In the genomic region with DNA sequence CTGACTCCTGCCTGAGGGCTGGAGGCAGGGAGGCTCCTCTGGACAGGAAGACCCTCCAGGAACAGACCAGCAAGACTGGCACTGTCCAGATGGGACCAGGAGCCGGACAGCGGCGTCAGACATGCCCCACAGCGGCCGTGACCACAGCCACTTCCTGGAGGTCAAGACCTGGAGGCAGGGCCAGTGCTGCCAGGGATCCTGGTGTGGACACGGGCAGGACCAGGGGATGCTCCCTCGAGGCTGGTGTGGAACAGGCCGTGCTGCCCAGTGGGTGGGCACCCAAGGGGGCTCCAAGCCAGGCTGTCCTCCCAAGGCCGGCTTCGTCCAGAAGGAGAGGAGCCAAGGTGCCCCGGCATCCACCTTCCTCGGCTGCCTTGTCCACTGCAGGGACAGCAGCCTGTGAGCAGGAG, we compare ENCODE assay signal across 9 cellular contexts. TPM values are rescaled to one million over a fixed set of nuclear protein-coding genes. Genes with fewer than 3 reads are reported as not detected.
DNase-seq lines count a peak whose midpoint lies in the region; ATAC-seq, FAIRE-seq and TF ChIP-seq lines count a peak whose summit lies in the region.
"Had no signal": no experiment of that assay in that cellular context is flagged by ENCODE, and none has a peak within 500 bp of the region (broad histone marks: within the 10 kb centered on the region; RNA-seq: fewer than 3 reads in every experiment).

No MANE protein-coding gene starts in this region.

- POLR2A ChIA-PET in activated CD4-positive, alpha-beta T cell treated with anti-CD3 and anti-CD28 coated beads for 36 hours (lab: Charles Lee): no interaction called here
- POLR2A ChIA-PET in K562 (lab: Yijun Ruan, JAX): no interaction called here

- no peak for TF ChIP-seq EP300 in K562 (IDR thresholded peaks at IDR 0.05; ENCODE audit: low read length)

- in situ Hi-C loops in K562 (cut with MboI): no loop called here

- intact Hi-C loops in activated CD4-positive, alpha-beta T cell treated with anti-CD3 and anti-CD28 coated beads, Interleukin-2, amount 10 ng/mL, durations not matched to agents 24 days and 14 days (cut with micrococcal nuclease): no loop called here
- intact Hi-C loops in activated CD4-positive, alpha-beta T cell treated with anti-CD3 and anti-CD28 coated beads for 36 hours (cut with DNase I, micrococcal nuclease): no loop called here
- intact Hi-C loops in K562 (cut with micrococcal nuclease): no loop called here
- intact Hi-C loops in upper lobe of right lung (cut with DNase I): no loop called here

- H3K36me3 ChIP-seq in K562 (ENCODE audit: control insufficient read depth, insufficient read depth, low read length): no peaks in the 10 kb centered on the region
- H3K36me3 ChIP-seq in lung (ENCODE audit: control insufficient read depth in 2 of 2, insufficient read depth in 2 of 2, low read length in 2 of 2): no peaks in the 10 kb centered on the region
- no peaks in the 10 kb centered on the region for H3K36me3 ChIP-seq in upper lobe of right lung

- TF ChIP-seq CTCF in K562 (IDR thresholded peaks at IDR 0.05 in 2 of 3, conservative IDR thresholded peaks at IDR 0.05 in 1 of 3; ENCODE audit: insufficient read depth in 2 of 3, low read depth in 1 of 3, low read length in 3 of 3) (no peak), lung (IDR thresholded peaks at IDR 0.05; ENCODE audit: control extremely low read depth, extremely low read depth) (no peak), upper lobe of right lung (IDR thresholded peaks at IDR 0.05) (no peak), endothelial cell (IDR thresholded peaks at IDR 0.05; ENCODE audit: unreplicated experiment) (no peak)

- no peak for DNase-seq in activated CD4-positive, alpha-beta T cell treated with anti-CD3 and anti-CD28 coated beads, Interleukin-2, amount 10 ng/mL, durations not matched to agents 24 days and 14 days
- DNase-seq in activated CD4-positive, alpha-beta T cell treated with anti-CD3 and anti-CD28 coated beads for 36 hours: no peak
- DNase-seq in K562 (ENCODE audit: extremely low read depth in 1 of 4, low spot score in 3 of 4) (no peak), lung (ENCODE audit: low spot score) (no peak), upper lobe of right lung (peak; percentile 81), endothelial cell (ENCODE audit: low spot score) (no peak), NCI-H510A treated with DMSO at 0.1 percent for 48 hours (lab: John Stamatoyannopoulos, UW) (no peak), GM12892 (ENCODE audit: insufficient read length) (no peak)

- peak overlapping the region; percentile 30; the same call in 1 of the 2 replicates for H3K4me2 ChIP-seq in K562 (ENCODE audit: insufficient read depth, low read length)

- BruUV-seq in K562 (replicated peaks; lab: Mats Ljungman, UMichigan): no TSS peak

- H3K79me2 ChIP-seq in K562 (ENCODE audit: control insufficient read depth, insufficient read depth, low read length): peaks cover 14% of the 10 kb centered on the region; the same call in 2 of the 3 replicates

- H3K9me3 ChIP-seq in K562 (replicated peaks; ENCODE audit: control insufficient read depth, insufficient read depth, low read depth, low read length): no peaks in the 10 kb centered on the region
- no peaks in the 10 kb centered on the region for H3K9me3 ChIP-seq in lung (ENCODE audit: control insufficient read depth in 2 of 2, insufficient read depth in 1 of 2, low read length in 1 of 2)
- no peaks in the 10 kb centered on the region for H3K9me3 ChIP-seq in upper lobe of right lung

- H3K4me1 Mint-ChIP-seq in activated CD4-positive, alpha-beta T cell treated with anti-CD3 and anti-CD28 coated beads, Interleukin-2, amount 10 ng/mL, durations not matched to agents 24 days and 14 days: peaks cover 23% of the 10 kb centered on the region
- peaks cover 28% of the 10 kb centered on the region for H3K4me1 Mint-ChIP-seq in activated CD4-positive, alpha-beta T cell treated with anti-CD3 and anti-CD28 coated beads for 36 hours
- H3K4me1 Mint-ChIP-seq in endothelial cell (ENCODE audit: unreplicated experiment): peaks cover 3% of the 10 kb centered on the region

- H3K9me1 ChIP-seq in K562 (ENCODE audit: control insufficient read depth, insufficient read depth, low read length): no peaks in the 10 kb centered on the region

- H2AFZ ChIP-seq in K562 (ENCODE audit: low read depth, low read length): peak overlapping the region; percentile 90

- H3K9ac ChIP-seq in K562 (ENCODE audit: insufficient read depth in 1 of 2, low read depth in 2 of 2, low read length in 2 of 2): peak overlapping the region; percentile 78 to 92

- peak overlapping the region; percentile 86 for H3K27ac Mint-ChIP-seq in activated CD4-positive, alpha-beta T cell treated with anti-CD3 and anti-CD28 coated beads, Interleukin-2, amount 10 ng/mL, durations not matched to agents 24 days and 14 days
- H3K27ac Mint-ChIP-seq in activated CD4-positive, alpha-beta T cell treated with anti-CD3 and anti-CD28 coated beads for 36 hours: no peak overlapping the region
- H3K27ac Mint-ChIP-seq in endothelial cell (ENCODE audit: unreplicated experiment): no peak overlapping the region

- H3K9me3 Mint-ChIP-seq in activated CD4-positive, alpha-beta T cell treated with anti-CD3 and anti-CD28 coated beads, Interleukin-2, amount 10 ng/mL, durations not matched to agents 24 days and 14 days: no peaks in the 10 kb centered on the region
- no peaks in the 10 kb centered on the region for H3K9me3 Mint-ChIP-seq in activated CD4-positive, alpha-beta T cell treated with anti-CD3 and anti-CD28 coated beads for 36 hours (ENCODE audit: low read depth)
- no peaks in the 10 kb centered on the region for H3K9me3 Mint-ChIP-seq in endothelial cell (ENCODE audit: unreplicated experiment)

- peak; percentile 35 for FAIRE-seq in K562 (lab: Jason Lieb, UNC)
- FAIRE-seq in GM12892 (lab: Jason Lieb, UNC): no peak

- WGBS in K562 (ENCODE audit: insufficient coverage, low coverage, missing lambda C conversion rate): 74% methylated on average over 12 of the region's 12 CpGs
- 53 to 56% methylated on average over 12 of the region's 12 CpGs for WGBS in lung, 2 donors

- H3K36me3 Mint-ChIP-seq in activated CD4-positive, alpha-beta T cell treated with anti-CD3 and anti-CD28 coated beads, Interleukin-2, amount 10 ng/mL, durations not matched to agents 24 days and 14 days (ENCODE audit: low read depth): no peaks in the 10 kb centered on the region
- no peaks in the 10 kb centered on the region for H3K36me3 Mint-ChIP-seq in activated CD4-positive, alpha-beta T cell treated with anti-CD3 and anti-CD28 coated beads for 36 hours (ENCODE audit: low read depth)
- peaks cover 4% of the 10 kb centered on the region for H3K36me3 Mint-ChIP-seq in endothelial cell (ENCODE audit: low read depth, unreplicated experiment)

- TF ChIP-seq POLR2A in K562 (conservative IDR thresholded peaks at IDR 0.05) (no peak), GM12892 (IDR thresholded peaks at IDR 0.05; ENCODE audit: low read depth, low read length) (no peak)

- no peak for ATAC-seq in activated CD4-positive, alpha-beta T cell treated with anti-CD3 and anti-CD28 coated beads for 36 hours
- ATAC-seq in K562 (no peak), lung (ENCODE audit: insufficient read depth, low FRiP score) (no peak), upper lobe of right lung (no peak)

- peak overlapping the region; percentile 32 for H3K4me3 Mint-ChIP-seq in activated CD4-positive, alpha-beta T cell treated with anti-CD3 and anti-CD28 coated beads, Interleukin-2, amount 10 ng/mL, durations not matched to agents 24 days and 14 days
- H3K4me3 Mint-ChIP-seq in activated CD4-positive, alpha-beta T cell treated with anti-CD3 and anti-CD28 coated beads for 36 hours: no peak overlapping the region
- H3K4me3 Mint-ChIP-seq in endothelial cell (ENCODE audit: unreplicated experiment): no peak overlapping the region

- TF ChIP-seq RAD21 in K562 (CRISPR knock-in tag; conservative IDR thresholded peaks at IDR 0.05 in 1 of 2, IDR thresholded peaks at IDR 0.05 in 1 of 2): no peak

- H3K27me3 ChIP-seq in K562 (ENCODE audit: control insufficient read depth in 2 of 2, insufficient read depth in 2 of 2, low read length in 2 of 2) (no peaks in the 10 kb centered on the region), lung (ENCODE audit: control insufficient read depth, insufficient read depth) (no peaks in the 10 kb centered on the region), upper lobe of right lung (no peaks in the 10 kb centered on the region)

- H4K20me1 ChIP-seq in K562 (replicated peaks; ENCODE audit: control insufficient read depth, insufficient read depth, low read length): no peaks in the 10 kb centered on the region

- CTCF ChIA-PET in activated CD4-positive, alpha-beta T cell treated with anti-CD3 and anti-CD28 coated beads for 36 hours (lab: Charles Lee): no interaction called here
- CTCF ChIA-PET in K562 (lab: Yijun Ruan, JAX; ENCODE audit: low intra/inter-chr PET ratio): no interaction called here

- H3K4me1 ChIP-seq in K562 (replicated peaks in 1 of 2; ENCODE audit: control insufficient read depth in 2 of 2, insufficient read depth in 2 of 2, low read length in 2 of 2) (peaks cover 43 to 77% of the 10 kb centered on the region in 2 experiments), lung (ENCODE audit: control insufficient read depth in 2 of 2, insufficient read depth in 2 of 2, low read length in 2 of 2) (peaks cover 0 to 24% of the 10 kb centered on the region in 2 donors), upper lobe of right lung (peaks cover 40% of the 10 kb centered on the region)

- no peaks in the 10 kb centered on the region for H3K27me3 Mint-ChIP-seq in activated CD4-positive, alpha-beta T cell treated with anti-CD3 and anti-CD28 coated beads, Interleukin-2, amount 10 ng/mL, durations not matched to agents 24 days and 14 days
- no peaks in the 10 kb centered on the region for H3K27me3 Mint-ChIP-seq in activated CD4-positive, alpha-beta T cell treated with anti-CD3 and anti-CD28 coated beads for 36 hours
- peaks cover 4% of the 10 kb centered on the region for H3K27me3 Mint-ChIP-seq in endothelial cell (ENCODE audit: unreplicated experiment)

- H3K4me3 ChIP-seq in K562 (no peak overlapping the region), lung (no peak overlapping the region), upper lobe of right lung (no peak overlapping the region)
- H3K4me3 ChIP-seq: SK-N-MC had no signal

- H3K27ac ChIP-seq in K562 (ENCODE audit: extremely low read depth, low read depth, low read length): peak overlapping the region; percentile 98
- H3K27ac ChIP-seq in lung (ENCODE audit: low read depth in 1 of 2, low read length in 1 of 2): peak overlapping the region; percentile 46 to 91
- peak overlapping the region; percentile 89 for H3K27ac ChIP-seq in upper lobe of right lung
- H3K27ac ChIP-seq: SK-N-MC had no signal

RNA-seq across cellular contexts. Expression of gene CCDC57, which starts 4.5 kb away (rescaled TPM):
- 56.0 and 58.4 TPM in 2 replicates for total RNA-seq in activated CD4-positive, alpha-beta T cell treated with anti-CD3 and anti-CD28 coated beads, Interleukin-2, amount 10 ng/mL, durations not matched to agents 24 days and 14 days
- total RNA-seq in activated CD4-positive, alpha-beta T cell treated with anti-CD3 and anti-CD28 coated beads for 36 hours: 10 to 100 TPM; 41.6 to 43.8 TPM
- total RNA-seq in K562 (2011; cell fraction: chromatin; rRNA removed; ENCODE audit: low replicate concordance): 238 and 466 TPM in 2 replicates
- total RNA-seq in K562 (2011; cell fraction: nucleolus; rRNA removed): 176 and 211 TPM in 2 replicates
- 135 and 163 TPM in 2 replicates for total RNA-seq in K562 (2011; cell fraction: nucleoplasm; rRNA removed)
- total RNA-seq in K562 (2014; rRNA removed): 13.6 and 19.0 TPM in 2 replicates
- total RNA-seq in K562 (2014; rRNA removed; fragmentation: Illumina TruSeq; extraction: Trizol): 10.7 TPM in 2 replicates
- total RNA-seq in K562 (2015; rRNA removed; fragmentation: Illumina TruSeq; extraction: Trizol): 17.1 and 18.1 TPM in 2 replicates
- total RNA-seq in K562 (2021): 33.8 and 36.0 TPM in 2 replicates
- polyA plus RNA-seq in K562 (2011; rRNA removed): 26.3 and 31.1 TPM in 2 replicates
- polyA plus RNA-seq in K562 (2011; cell fraction: cytosol; rRNA removed): 15.4 and 18.8 TPM in 2 replicates
- 146 and 224 TPM in 2 replicates for polyA plus RNA-seq in K562 (2011; cell fraction: nucleus; rRNA removed)
- 20.1 and 38.4 TPM in 2 replicates for polyA plus RNA-seq in K562 (2012)
- 12.9 and 19.9 TPM in 2 replicates for polyA plus RNA-seq in K562 (2014; fragmentation: Illumina TruSeq; extraction: Trizol)
- 1 to 10 TPM in 1 of 2 experiments, under 1 TPM in 1; 0.83 to 1.1 TPM for polyA plus RNA-seq in K562 (2014; fragmentation: Nextera tagmentation; extraction: Ambion mirVana)
- 34.8 and 36.2 TPM in 2 replicates for polyA plus RNA-seq in K562 (2014; rRNA removed)
- polyA minus RNA-seq in K562 (2011; rRNA and poly(A)+ RNA removed): 15.9 and 16.8 TPM in 2 replicates
- 12.2 and 13.1 TPM in 2 replicates for polyA minus RNA-seq in K562 (2011; cell fraction: cytosol; rRNA and poly(A)+ RNA removed)
- polyA minus RNA-seq in K562 (2011; cell fraction: nucleus; rRNA and poly(A)+ RNA removed): 47.4 and 49.1 TPM in 2 replicates
- 10 to 100 TPM; 33.2 to 89.4 TPM for total RNA-seq in lung
- polyA plus RNA-seq in lung: 100 to 1,000 TPM in 1 of 2 donors, 10 to 100 TPM in 1; 60.4 to 128 TPM
- 50.5 TPM for total RNA-seq in upper lobe of right lung
- total RNA-seq in endothelial cell (ENCODE audit: unreplicated experiment): 37.2 TPM
- polyA plus RNA-seq in GM12892 (2012; ENCODE audit: missing spikeins): 47.8 TPM

RNA-seq across cellular contexts. Expression of gene SLC16A3, which starts 11.7 kb away (rescaled TPM):
- 162 and 171 TPM in 2 replicates for total RNA-seq in activated CD4-positive, alpha-beta T cell treated with anti-CD3 and anti-CD28 coated beads, Interleukin-2, amount 10 ng/mL, durations not matched to agents 24 days and 14 days
- total RNA-seq in activated CD4-positive, alpha-beta T cell treated with anti-CD3 and anti-CD28 coated beads for 36 hours: 100 to 1,000 TPM in 1 of 2 experiments, 10 to 100 TPM in 1; 93.2 to 157 TPM
- 2.9 and 6.6 TPM in 2 replicates for total RNA-seq in K562 (2011; cell fraction: chromatin; rRNA removed; ENCODE audit: low replicate concordance)
- 10.0 and 10.5 TPM in 2 replicates for total RNA-seq in K562 (2011; cell fraction: nucleolus; rRNA removed)
- total RNA-seq in K562 (2011; cell fraction: nucleoplasm; rRNA removed): 4.4 and 5.7 TPM in 2 replicates
- total RNA-seq in K562 (2014; rRNA removed): 1.8 and 2.5 TPM in 2 replicates
- 0.11 and 0.13 TPM in 2 replicates for total RNA-seq in K562 (2014; rRNA removed; fragmentation: Illumina TruSeq; extraction: Trizol)
- 1.0 and 1.2 TPM in 2 replicates for total RNA-seq in K562 (2015; rRNA removed; fragmentation: Illumina TruSeq; extraction: Trizol)
- total RNA-seq in K562 (2021): 2.9 and 5.4 TPM in 2 replicates
- polyA plus RNA-seq in K562 (2011; rRNA removed): 3.7 and 8.3 TPM in 2 replicates
- polyA plus RNA-seq in K562 (2011; cell fraction: cytosol; rRNA removed): 9.7 and 12.8 TPM in 2 replicates
- 9.1 and 10.2 TPM in 2 replicates for polyA plus RNA-seq in K562 (2011; cell fraction: nucleus; rRNA removed)
- polyA plus RNA-seq in K562 (2012): 4.9 and 9.3 TPM in 2 replicates
- polyA plus RNA-seq in K562 (2014; fragmentation: Illumina TruSeq; extraction: Trizol): 0.58 and 0.78 TPM in 2 replicates
- polyA plus RNA-seq in K562 (2014; fragmentation: Nextera tagmentation; extraction: Ambion mirVana): not detected
- polyA plus RNA-seq in K562 (2014; rRNA removed): 0.81 and 1.9 TPM in 2 replicates
- 2.9 and 3.7 TPM in 2 replicates for polyA minus RNA-seq in K562 (2011; rRNA and poly(A)+ RNA removed)
- 7.0 and 15.5 TPM in 2 replicates for polyA minus RNA-seq in K562 (2011; cell fraction: cytosol; rRNA and poly(A)+ RNA removed)
- polyA minus RNA-seq in K562 (2011; cell fraction: nucleus; rRNA and poly(A)+ RNA removed): 4.8 and 6.9 TPM in 2 replicates
- total RNA-seq in lung: 100 to 1,000 TPM in 1 of 2 donors, 10 to 100 TPM in 1; 31.0 to 154 TPM
- polyA plus RNA-seq in lung: 100 to 1,000 TPM in 1 of 2 donors, 10 to 100 TPM in 1; 33.2 to 309 TPM
- 77.5 TPM for total RNA-seq in upper lobe of right lung
- total RNA-seq in endothelial cell (ENCODE audit: unreplicated experiment): 76.2 TPM
- 56.1 TPM for polyA plus RNA-seq in GM12892 (2012; ENCODE audit: missing spikeins)

RNA-seq across cellular contexts. Expression of gene CSNK1D, which starts 56.4 kb away (rescaled TPM):
- 137 and 146 TPM in 2 replicates for total RNA-seq in activated CD4-positive, alpha-beta T cell treated with anti-CD3 and anti-CD28 coated beads, Interleukin-2, amount 10 ng/mL, durations not matched to agents 24 days and 14 days
- 100 to 1,000 TPM; 118 to 182 TPM for total RNA-seq in activated CD4-positive, alpha-beta T cell treated with anti-CD3 and anti-CD28 coated beads for 36 hours
- total RNA-seq in K562 (2011; cell fraction: chromatin; rRNA removed; ENCODE audit: low replicate concordance): 268 and 441 TPM in 2 replicates
- 196 and 213 TPM in 2 replicates for total RNA-seq in K562 (2011; cell fraction: nucleolus; rRNA removed)
- 179 and 187 TPM in 2 replicates for total RNA-seq in K562 (2011; cell fraction: nucleoplasm; rRNA removed)
- total RNA-seq in K562 (2014; rRNA removed) (26.1 and 39.0 TPM in 2 replicates), K562 (2014; rRNA removed; fragmentation: Illumina TruSeq; extraction: Trizol) (35.9 and 41.3 TPM in 2 replicates), K562 (2015; rRNA removed; fragmentation: Illumina TruSeq; extraction: Trizol) (35.7 and 36.6 TPM in 2 replicates), K562 (2021) (95.3 and 114 TPM in 2 replicates), lung (100 to 1,000 TPM in 1 of 2 donors, 10 to 100 TPM in 1; 72.7 to 160 TPM), upper lobe of right lung (150 TPM), endothelial cell (ENCODE audit: unreplicated experiment) (149 TPM)
- polyA plus RNA-seq in K562 (2011; rRNA removed) (82.8 and 96.8 TPM in 2 replicates), K562 (2014; fragmentation: Illumina TruSeq; extraction: Trizol) (123 and 133 TPM in 2 replicates), K562 (2014; fragmentation: Nextera tagmentation; extraction: Ambion mirVana) (1 to 10 TPM; 6.5 to 7.4 TPM), K562 (2014; rRNA removed) (81.0 and 90.3 TPM in 2 replicates), lung (100 to 1,000 TPM; 110 to 137 TPM)
- polyA plus RNA-seq in K562 (2011; cell fraction: cytosol; rRNA removed): 51.5 and 60.4 TPM in 2 replicates
- polyA plus RNA-seq in K562 (2011; cell fraction: nucleus; rRNA removed): 306 and 488 TPM in 2 replicates
- polyA plus RNA-seq in K562 (2012): 102 and 106 TPM in 2 replicates
- polyA minus RNA-seq in K562 (2011; rRNA and poly(A)+ RNA removed): 56.2 and 74.7 TPM in 2 replicates
- 45.7 and 51.3 TPM in 2 replicates for polyA minus RNA-seq in K562 (2011; cell fraction: cytosol; rRNA and poly(A)+ RNA removed)
- 71.1 and 74.9 TPM in 2 replicates for polyA minus RNA-seq in K562 (2011; cell fraction: nucleus; rRNA and poly(A)+ RNA removed)
- polyA plus RNA-seq in GM12892 (2012; ENCODE audit: missing spikeins): 52.3 TPM
